In the genomic region with DNA sequence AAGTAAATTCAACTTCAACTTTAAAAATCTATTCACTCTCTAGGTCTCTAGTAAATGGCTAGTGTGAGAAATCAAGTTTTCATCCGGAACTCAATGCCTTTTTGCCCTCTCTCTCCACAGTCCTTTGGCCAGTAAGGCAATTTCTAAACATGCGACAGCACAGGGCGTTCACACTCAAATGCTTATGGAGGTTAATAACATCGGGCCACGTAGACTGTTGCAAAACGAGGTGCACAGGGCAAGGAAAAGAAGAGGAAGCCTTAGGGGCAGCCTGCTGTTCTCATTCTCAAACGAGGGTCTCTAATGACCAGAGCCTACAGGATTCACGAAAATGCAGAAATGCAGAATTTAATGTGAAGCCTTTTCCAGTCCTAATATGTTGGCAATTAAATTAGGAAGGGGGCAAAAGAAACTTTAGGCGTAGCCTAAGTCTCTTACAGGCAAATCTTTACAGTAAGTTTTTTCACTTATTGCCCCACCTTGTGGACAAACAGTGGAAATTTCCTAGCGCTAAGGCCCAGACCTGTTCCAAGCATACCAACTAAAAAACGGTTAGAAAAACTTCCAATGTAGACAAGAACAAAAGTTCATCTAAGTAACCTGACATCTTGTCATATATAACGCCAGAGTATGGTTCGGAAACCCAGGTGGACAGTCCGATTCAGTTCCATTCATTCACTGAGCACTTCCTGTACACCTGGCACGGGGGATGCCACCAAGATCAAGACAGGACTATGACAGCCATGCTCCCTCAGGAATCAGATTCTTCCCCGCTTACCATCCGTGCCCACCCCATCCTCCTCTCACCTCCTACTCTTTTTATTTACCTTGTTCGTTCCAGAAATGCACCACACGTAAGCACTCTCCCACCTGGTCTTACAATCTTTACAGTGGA, we compare ENCODE assay signal across 8 cellular contexts. TPM values are rescaled to one million over a fixed set of nuclear protein-coding genes. Genes with fewer than 3 reads are reported as not detected.
DNase-seq lines count a peak whose midpoint lies in the region; ATAC-seq, FAIRE-seq and TF ChIP-seq lines count a peak whose summit lies in the region.

No MANE protein-coding gene starts in this region.

- H3K27ac Mint-ChIP-seq in astrocyte (ENCODE audit: unreplicated experiment) = no peak overlapping the region

- H3K4me3 Mint-ChIP-seq in astrocyte (ENCODE audit: unreplicated experiment) = no peak overlapping the region

- no peaks in the 10 kb centered on the region for H3K4me1 Mint-ChIP-seq in astrocyte (ENCODE audit: low read depth, unreplicated experiment)

- FAIRE-seq in astrocyte (lab: Jason Lieb, UNC) = peak; percentile 94
- no peak for FAIRE-seq in H54 (lab: Jason Lieb, UNC)

- H3K4me2 ChIP-seq in astrocyte (ENCODE audit: low read length) (peak overlapping the region; percentile 43), skeletal muscle satellite cell (ENCODE audit: low read length) (peak overlapping the region; percentile 62)

- H3K4me3 ChIP-seq in AG04450 (ENCODE audit: low read depth, low read length) (no peak overlapping the region), astrocyte (ENCODE audit: insufficient read depth, low read depth, low read length) (no peak overlapping the region), iPS DF 6.9 (ENCODE audit: low read length) (no peak overlapping the region), skeletal muscle satellite cell (ENCODE audit: low read length) (peak overlapping the region; percentile 31)

- H3K27ac ChIP-seq in AG04450 (ENCODE audit: low read depth, low read length) (no peak overlapping the region), astrocyte (ENCODE audit: low read depth, low read length) (no peak overlapping the region), iPS DF 6.9 (ENCODE audit: low read length) (no peak overlapping the region)

- POLR2A ChIA-PET in AG04450 (lab: Yijun Ruan, JAX) = no interaction called here

- H3K36me3 Mint-ChIP-seq in astrocyte (ENCODE audit: low read depth, unreplicated experiment) = no peaks in the 10 kb centered on the region

- peak; percentile 73 for ATAC-seq in HG02642 (IDR thresholded peaks at IDR 0.05; ENCODE audit: poor library complexity, unreplicated experiment)

- H3K4me1 ChIP-seq in astrocyte (ENCODE audit: insufficient read depth, low read length) = peaks cover 3% of the 10 kb centered on the region
- H3K4me1 ChIP-seq in iPS DF 6.9 (ENCODE audit: control insufficient read depth, insufficient read depth, low read length) = no peaks in the 10 kb centered on the region
- peaks cover 12% of the 10 kb centered on the region for H3K4me1 ChIP-seq in skeletal muscle satellite cell (ENCODE audit: control insufficient read depth, insufficient read depth, low read length)

- H3K27me3 Mint-ChIP-seq in astrocyte (ENCODE audit: low read depth, unreplicated experiment) = no peaks in the 10 kb centered on the region

- H3K9ac ChIP-seq in astrocyte (ENCODE audit: low read length) (no peak overlapping the region), skeletal muscle satellite cell (ENCODE audit: low read depth, low read length) (no peak overlapping the region)

- H3K27me3 ChIP-seq in AG04450 (ENCODE audit: control insufficient read depth, insufficient read depth, low read length) (no peaks in the 10 kb centered on the region), astrocyte (ENCODE audit: insufficient read depth, low read length) (no peaks in the 10 kb centered on the region), iPS DF 6.9 (ENCODE audit: control insufficient read depth, insufficient read depth, low read length) (no peaks in the 10 kb centered on the region), skeletal muscle satellite cell (ENCODE audit: control insufficient read depth, insufficient read depth, low read length) (no peaks in the 10 kb centered on the region)

- no CpG with 5 or more reads among the region's 19 CpGs for WGBS in iPS DF 6.9 (ENCODE audit: insufficient coverage, insufficient read length)

- no peaks in the 10 kb centered on the region for H3K9me3 Mint-ChIP-seq in astrocyte (ENCODE audit: unreplicated experiment)

- peak; percentile 71 for TF ChIP-seq CTCF in AG04450 (IDR thresholded peaks at IDR 0.05; ENCODE audit: low read depth, low read length)
- peak; percentile 73 for TF ChIP-seq CTCF in GM10266 (IDR thresholded peaks at IDR 0.05; ENCODE audit: control insufficient read depth, insufficient read depth, low read depth, missing control alignments)
- peak; percentile 81 for TF ChIP-seq CTCF in astrocyte (IDR thresholded peaks at IDR 0.05; ENCODE audit: insufficient read depth, low read depth, low read length)

- peak overlapping the region; percentile 37 for H2AFZ ChIP-seq in astrocyte (ENCODE audit: low read depth, low read length)

- H3K36me3 ChIP-seq in astrocyte (ENCODE audit: insufficient read depth, low read length) = no peaks in the 10 kb centered on the region
- no peaks in the 10 kb centered on the region for H3K36me3 ChIP-seq in iPS DF 6.9 (ENCODE audit: control insufficient read depth, insufficient read depth, low read length)
- H3K36me3 ChIP-seq in skeletal muscle satellite cell (ENCODE audit: insufficient read depth, low read length) = no peaks in the 10 kb centered on the region

- no peaks in the 10 kb centered on the region for H3K79me2 ChIP-seq in astrocyte (ENCODE audit: insufficient read depth, low read length)

- TF ChIP-seq POLR2A in H54 (IDR thresholded peaks at IDR 0.05; ENCODE audit: low read depth, low read length) = no peak

- H3K9me3 ChIP-seq in AG04450 (ENCODE audit: control insufficient read depth, insufficient read depth, low read length) (no peaks in the 10 kb centered on the region; the same call in 1 of the 2 replicates), astrocyte (ENCODE audit: insufficient read depth, low read depth, low read length) (no peaks in the 10 kb centered on the region), iPS DF 6.9 (ENCODE audit: control insufficient read depth, insufficient read depth, low read length) (no peaks in the 10 kb centered on the region), skeletal muscle satellite cell (replicated peaks; ENCODE audit: low read length) (no peaks in the 10 kb centered on the region)

- CTCF ChIA-PET in AG04450 (lab: Charles Lee) = interaction anchor here (0.8 to 2.3 kb wide), 5 partner anchors 8 to 400 kb away, joined by 3 to 18 read pairs (median 13); no protein-coding TSS in a partner anchor

- DNase-seq in AG04450 (ENCODE audit: low read depth, low spot score) (peak; percentile 41), GM10266 (ENCODE audit: extremely low spot score) (peak; percentile 59), NCI-H526 (lab: John Stamatoyannopoulos, UW) (peak; percentile 31 to 80), astrocyte (ENCODE audit: low read depth) (peak; percentile 40), iPS DF 6.9 (ENCODE audit: low read depth, low spot score) (peak; percentile 25), H54 (ENCODE audit: insufficient read length, low spot score) (no peak)

- no peaks in the 10 kb centered on the region for H4K20me1 ChIP-seq in astrocyte (ENCODE audit: insufficient read depth, low read length)

RNA-seq across cellular contexts. Expression of a gene that starts 5.1 kb away (rescaled TPM):
- not detected in 2 replicates for polyA plus RNA-seq in AG04450 (2011; rRNA removed)
- not detected in 2 replicates for polyA minus RNA-seq in AG04450 (2011; rRNA and poly(A)+ RNA removed)
- not detected in 2 replicates for total RNA-seq in astrocyte
- total RNA-seq in skeletal muscle satellite cell (2012; rRNA removed) = 0.22 TPM in 1 of 2 replicates, not detected in the other

RNA-seq across cellular contexts. Expression of a gene that starts 5.2 kb away (rescaled TPM):
- 0.63 and 0.92 TPM in 2 replicates for polyA plus RNA-seq in AG04450 (2011; rRNA removed)
- 1.0 and 2.5 TPM in 2 replicates for polyA minus RNA-seq in AG04450 (2011; rRNA and poly(A)+ RNA removed)
- 3.4 and 6.4 TPM in 2 replicates for total RNA-seq in astrocyte
- total RNA-seq in skeletal muscle satellite cell (2012; rRNA removed) = 11.8 and 13.9 TPM in 2 replicates
